1 cellular context compared by ENCODE assay signal in the genomic region with DNA sequence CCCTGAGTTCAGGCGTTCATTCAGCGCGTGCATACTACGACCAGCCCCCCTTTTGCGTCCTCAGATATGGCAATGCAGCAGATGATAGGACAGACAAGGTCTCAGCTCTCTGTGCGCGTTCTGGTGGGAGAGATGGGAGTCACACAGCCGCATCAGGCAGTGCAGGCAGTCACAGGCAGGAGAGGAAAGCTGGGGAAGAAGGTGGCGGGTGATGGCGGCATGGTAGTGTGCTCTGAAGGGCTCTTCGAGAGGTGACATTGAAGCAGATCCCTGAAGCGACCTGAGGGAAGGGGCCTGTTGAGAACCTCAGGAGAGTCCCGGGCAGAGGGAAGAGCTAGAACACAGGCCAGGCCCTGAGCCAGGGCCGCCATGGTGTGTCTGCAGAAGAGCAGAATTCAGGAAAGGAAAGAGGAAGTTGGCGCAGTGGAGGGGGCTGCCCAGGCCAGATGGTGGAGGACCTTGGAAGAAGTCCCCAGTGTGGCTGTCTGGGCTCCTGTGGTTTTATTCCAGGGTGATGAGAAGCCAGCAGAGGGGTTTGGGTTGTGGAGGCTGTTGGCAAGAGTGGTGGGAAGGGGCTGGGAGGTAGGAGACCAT.
TF ChIP-seq lines count a peak whose summit lies in the region.

No MANE protein-coding gene starts in this region.

TF ChIP-seq in K562, 482 proteins besides CTCF, POLR2A, EP300 and RAD21:
- TF ChIP-seq, protein P1, sequence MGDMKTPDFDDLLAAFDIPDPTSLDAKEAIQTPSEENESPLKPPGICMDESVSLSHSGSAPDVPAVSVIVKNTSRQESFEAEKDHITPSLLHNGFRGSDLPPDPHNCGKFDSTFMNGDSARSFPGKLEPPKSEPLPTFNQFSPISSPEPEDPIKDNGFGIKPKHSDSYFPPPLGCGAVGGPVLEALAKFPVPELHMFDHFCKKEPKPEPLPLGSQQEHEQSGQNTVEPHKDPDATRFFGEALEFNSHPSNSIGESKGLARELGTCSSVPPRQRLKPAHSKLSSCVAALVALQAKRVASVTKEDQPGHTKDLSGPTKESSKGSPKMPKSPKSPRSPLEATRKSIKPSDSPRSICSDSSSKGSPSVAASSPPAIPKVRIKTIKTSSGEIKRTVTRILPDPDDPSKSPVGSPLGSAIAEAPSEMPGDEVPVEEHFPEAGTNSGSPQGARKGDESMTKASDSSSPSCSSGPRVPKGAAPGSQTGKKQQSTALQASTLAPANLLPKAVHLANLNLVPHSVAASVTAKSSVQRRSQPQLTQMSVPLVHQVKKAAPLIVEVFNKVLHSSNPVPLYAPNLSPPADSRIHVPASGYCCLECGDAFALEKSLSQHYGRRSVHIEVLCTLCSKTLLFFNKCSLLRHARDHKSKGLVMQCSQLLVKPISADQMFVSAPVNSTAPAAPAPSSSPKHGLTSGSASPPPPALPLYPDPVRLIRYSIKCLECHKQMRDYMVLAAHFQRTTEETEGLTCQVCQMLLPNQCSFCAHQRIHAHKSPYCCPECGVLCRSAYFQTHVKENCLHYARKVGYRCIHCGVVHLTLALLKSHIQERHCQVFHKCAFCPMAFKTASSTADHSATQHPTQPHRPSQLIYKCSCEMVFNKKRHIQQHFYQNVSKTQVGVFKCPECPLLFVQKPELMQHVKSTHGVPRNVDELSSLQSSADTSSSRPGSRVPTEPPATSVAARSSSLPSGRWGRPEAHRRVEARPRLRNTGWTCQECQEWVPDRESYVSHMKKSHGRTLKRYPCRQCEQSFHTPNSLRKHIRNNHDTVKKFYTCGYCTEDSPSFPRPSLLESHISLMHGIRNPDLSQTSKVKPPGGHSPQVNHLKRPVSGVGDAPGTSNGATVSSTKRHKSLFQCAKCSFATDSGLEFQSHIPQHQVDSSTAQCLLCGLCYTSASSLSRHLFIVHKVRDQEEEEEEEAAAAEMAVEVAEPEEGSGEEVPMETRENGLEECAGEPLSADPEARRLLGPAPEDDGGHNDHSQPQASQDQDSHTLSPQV (IDR thresholded peaks at IDR 0.05) = no peak
- TF ChIP-seq SPI1 (IDR thresholded peaks at IDR 0.05; ENCODE audit: borderline replicate concordance, low read depth, low read length) = peak; percentile 45; the same call in 1 of the 2 replicates
- TF ChIP-seq, protein P2, sequence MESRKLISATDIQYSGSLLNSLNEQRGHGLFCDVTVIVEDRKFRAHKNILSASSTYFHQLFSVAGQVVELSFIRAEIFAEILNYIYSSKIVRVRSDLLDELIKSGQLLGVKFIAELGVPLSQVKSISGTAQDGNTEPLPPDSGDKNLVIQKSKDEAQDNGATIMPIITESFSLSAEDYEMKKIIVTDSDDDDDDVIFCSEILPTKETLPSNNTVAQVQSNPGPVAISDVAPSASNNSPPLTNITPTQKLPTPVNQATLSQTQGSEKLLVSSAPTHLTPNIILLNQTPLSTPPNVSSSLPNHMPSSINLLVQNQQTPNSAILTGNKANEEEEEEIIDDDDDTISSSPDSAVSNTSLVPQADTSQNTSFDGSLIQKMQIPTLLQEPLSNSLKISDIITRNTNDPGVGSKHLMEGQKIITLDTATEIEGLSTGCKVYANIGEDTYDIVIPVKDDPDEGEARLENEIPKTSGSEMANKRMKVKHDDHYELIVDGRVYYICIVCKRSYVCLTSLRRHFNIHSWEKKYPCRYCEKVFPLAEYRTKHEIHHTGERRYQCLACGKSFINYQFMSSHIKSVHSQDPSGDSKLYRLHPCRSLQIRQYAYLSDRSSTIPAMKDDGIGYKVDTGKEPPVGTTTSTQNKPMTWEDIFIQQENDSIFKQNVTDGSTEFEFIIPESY (CRISPR knock-in tag; IDR thresholded peaks at IDR 0.05) = peak; percentile 85
